In the genomic region with DNA sequence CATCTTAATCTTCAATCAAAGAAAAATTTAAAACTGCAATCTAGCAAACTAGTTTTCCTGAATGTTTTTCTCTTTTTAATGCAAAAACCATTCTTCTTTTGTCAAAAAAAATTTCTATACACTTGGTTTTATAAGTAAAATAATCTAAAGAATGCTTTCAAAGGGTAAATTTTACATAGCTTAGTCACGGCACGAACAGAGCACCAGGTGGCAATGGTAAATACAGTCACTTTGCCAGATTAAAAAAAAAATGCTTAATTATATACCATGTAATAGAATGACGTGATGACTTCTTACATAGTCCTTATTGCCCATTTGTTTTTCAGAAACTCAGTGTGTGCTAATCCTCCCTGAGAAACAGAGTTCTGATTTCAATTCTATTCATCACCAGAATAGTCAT, we compare ENCODE assay signal across 17 cellular contexts. TPM values are rescaled to one million over a fixed set of nuclear protein-coding genes. Genes with fewer than 3 reads are reported as not detected.
DNase-seq lines count a peak whose midpoint lies in the region; ATAC-seq and TF ChIP-seq lines count a peak whose summit lies in the region.
"Had no signal": no experiment of that assay in that cellular context is flagged by ENCODE, and none has a peak within 500 bp of the region (broad histone marks: within the 10 kb centered on the region; RNA-seq: fewer than 3 reads in every experiment).

No MANE protein-coding gene starts in this region.

- no peak for TF ChIP-seq RAD21 in IMR-90 (IDR thresholded peaks at IDR 0.05; ENCODE audit: low read length)

- H3K14ac ChIP-seq in IMR-90 (replicated peaks; ENCODE audit: low read depth, low read length), result no peak overlapping the region

- ATAC-seq in activated CD4-positive, CD25-positive, alpha-beta regulatory T cell treated with anti-CD3 and anti-CD28 coated beads, Interleukin-2, amount 50 U/mL, for 24 hours, result peak; percentile 46 to 49
- ATAC-seq in IMR-90 (ENCODE audit: low read depth) (no peak; the same call in 1 of the 2 replicates), Right ventricle myocardium inferior (no peak)
- ATAC-seq: CD8-positive, alpha-beta T cell; HCT116 had no signal

- H3K4me1 ChIP-seq in IMR-90 (ENCODE audit: control insufficient read depth, insufficient read depth, low read length) (peaks cover 9% of the 10 kb centered on the region), skeletal muscle tissue (ENCODE audit: control insufficient read depth in 3 of 3, insufficient read depth in 3 of 3, low read length in 3 of 3) (peaks cover 30 to 53% (median 39%) of the 10 kb centered on the region in 3 donors), right atrium auricular region (peaks cover 0 to 48% of the 10 kb centered on the region in 2 donors)

- DNase-seq in activated CD4-positive, CD25-positive, alpha-beta regulatory T cell treated with anti-CD3 and anti-CD28 coated beads, Interleukin-2, amount 50 U/mL, for 72 hours, result no peak
- DNase-seq in IMR-90 (peak; percentile 62), epithelial cell of esophagus (ENCODE audit: low read depth) (peak; percentile 11), right atrium auricular region (ENCODE audit: low spot score) (no peak), Right ventricle myocardium inferior (ENCODE audit: missing footprints) (no peak), NCI-H2081 treated with DMSO at 0.1 percent for 48 hours (lab: John Stamatoyannopoulos, UW) (no peak)
- DNase-seq: ACHN; BE2C; CD8-positive, alpha-beta T cell; COR-L47; DMS153; DND-41; GF-D8 had no signal

- no peak for TF ChIP-seq POLR2A in IMR-90 (IDR thresholded peaks at IDR 0.05; ENCODE audit: low read depth, low read length)

- no peak overlapping the region for H3K9ac ChIP-seq in IMR-90 (ENCODE audit: low read depth, low read length)
- no peak overlapping the region for H3K9ac ChIP-seq in skeletal muscle tissue (ENCODE audit: low read depth in 1 of 3, low read length in 3 of 3)

- no peak overlapping the region for H2AK5ac ChIP-seq in IMR-90 (ENCODE audit: low read depth, low read length)

- BruUV-seq in IMR-90 (replicated peaks; lab: Mats Ljungman, UMichigan), result no TSS peak

- no peak overlapping the region for H3K18ac ChIP-seq in IMR-90 (ENCODE audit: low read depth, low read length)

- H3K79me1 ChIP-seq in IMR-90 (ENCODE audit: low read depth in 1 of 2, low read length in 2 of 2), result peaks cover 42 to 84% of the 10 kb centered on the region in 2 experiments

- TF ChIP-seq CTCF in IMR-90 (conservative IDR thresholded peaks at IDR 0.05; ENCODE audit: low read depth, low read length) (no peak), epithelial cell of esophagus (IDR thresholded peaks at IDR 0.05; ENCODE audit: insufficient read depth, low read depth, low read length, missing control alignments) (no peak), right atrium auricular region (IDR thresholded peaks at IDR 0.05) (no peak)

- H3K23ac ChIP-seq in IMR-90 (ENCODE audit: low read depth, low read length), result no peak overlapping the region

- POLR2A ChIA-PET in IMR-90 (lab: Charles Lee; ENCODE audit: unreplicated experiment), result no interaction called here

- H3K4me3 ChIP-seq in IMR-90 (ENCODE audit: insufficient read depth, low read depth, low read length), result no peak overlapping the region
- no peak overlapping the region for H3K4me3 ChIP-seq in epithelial cell of esophagus (ENCODE audit: low read length)
- H3K4me3 ChIP-seq in skeletal muscle tissue (ENCODE audit: low read length in 3 of 3), result no peak overlapping the region
- no peak overlapping the region for H3K4me3 ChIP-seq in right atrium auricular region

- no peak overlapping the region for H2AFZ ChIP-seq in IMR-90 (replicated peaks; ENCODE audit: low read length, poor library complexity)

- H3K27ac ChIP-seq in IMR-90 (ENCODE audit: insufficient read depth, low read length), result no peak overlapping the region
- peak overlapping the region; percentile 7 for H3K27ac ChIP-seq in skeletal muscle tissue (ENCODE audit: low read depth, low read length)
- peak overlapping the region in 1 of 2 donors; percentile 68 for H3K27ac ChIP-seq in right atrium auricular region
- H3K27ac ChIP-seq: C4-2B had no signal

- H3K56ac ChIP-seq in IMR-90 (ENCODE audit: extremely low read depth, insufficient read depth, low read length), result no peak overlapping the region

- dilution Hi-C loops in IMR-90 (cut with HindIII; ENCODE audit: low sequenced_read_pairs, unreplicated experiment), result no loop called here

- no peak overlapping the region for H4K8ac ChIP-seq in IMR-90 (ENCODE audit: low read depth in 2 of 2, low read length in 2 of 2)

- H3K36me3 ChIP-seq in IMR-90 (ENCODE audit: control insufficient read depth, insufficient read depth, low read length) (peaks cover 20% of the 10 kb centered on the region), skeletal muscle tissue (ENCODE audit: control insufficient read depth in 3 of 3, insufficient read depth in 3 of 3, low read length in 3 of 3) (peaks cover 0 to 30% (median 12%) of the 10 kb centered on the region in 3 donors), right atrium auricular region (peaks cover 9% of the 10 kb centered on the region)

- intact Hi-C loops in IMR-90 (cut with micrococcal nuclease) (no loop called here), Right ventricle myocardium inferior (cut with DNase I) (no loop called here)

- H2BK120ac ChIP-seq in IMR-90 (ENCODE audit: low read depth, low read length), result no peak overlapping the region

- WGBS in IMR-90 (ENCODE audit: extremely low coverage in 2 of 2, insufficient read length in 1 of 2), 2 experiments, result no CpG with 5 or more reads among the region's 3 CpGs

- CTCF ChIA-PET in IMR-90 (lab: Yijun Ruan, JAX), result interaction anchor here (0.8 kb wide), 1 partner anchor 31 kb away, joined by 3 read pairs; no protein-coding TSS in a partner anchor

- no peak overlapping the region; the same call in 1 of the 2 replicates for H4K91ac ChIP-seq in IMR-90 (ENCODE audit: insufficient read depth, low read depth, low read length)

- H3K4ac ChIP-seq in IMR-90 (ENCODE audit: low read depth, low read length), result no peak overlapping the region

- no peak overlapping the region for H2BK15ac ChIP-seq in IMR-90 (ENCODE audit: low read depth, low read length)

- no peak overlapping the region for H2BK20ac ChIP-seq in IMR-90 (ENCODE audit: low read depth, low read length)

- peaks cover 5% of the 10 kb centered on the region; the same call in 1 of the 2 replicates for H4K20me1 ChIP-seq in IMR-90 (ENCODE audit: insufficient read depth, low read length)

- H3K9me3 ChIP-seq in IMR-90 (ENCODE audit: control insufficient read depth, insufficient read depth, low read length) (no peaks in the 10 kb centered on the region), skeletal muscle tissue (ENCODE audit: control insufficient read depth in 3 of 3, low read length in 3 of 3) (no peaks in the 10 kb centered on the region), right atrium auricular region (no peaks in the 10 kb centered on the region)
- H3K9me3 ChIP-seq: BE2C had no signal

- no peak overlapping the region for H4K5ac ChIP-seq in IMR-90 (ENCODE audit: low read depth, low read length)

- in situ Hi-C loops in IMR-90 (cut with MboI; ENCODE audit: low sequenced_read_pairs), result no loop called here

- H3K9me1 ChIP-seq in IMR-90 (ENCODE audit: insufficient read depth, low read length), result peaks cover 14% of the 10 kb centered on the region

- peak overlapping the region; percentile 94 for H2BK5ac ChIP-seq in IMR-90 (ENCODE audit: low read depth, low read length, poor library complexity, severe bottlenecking)

- no peak overlapping the region for H2AK9ac ChIP-seq in IMR-90 (replicated peaks; ENCODE audit: low read depth, low read length, poor library complexity)

- H3K27me3 ChIP-seq in IMR-90 (ENCODE audit: control insufficient read depth, insufficient read depth, low read length) (no peaks in the 10 kb centered on the region), skeletal muscle tissue (ENCODE audit: control insufficient read depth in 3 of 3, insufficient read depth in 3 of 3, low read length in 3 of 3) (no peaks in the 10 kb centered on the region), right atrium auricular region (no peaks in the 10 kb centered on the region)
- H3K27me3 ChIP-seq: BE2C had no signal

- H3K4me2 ChIP-seq in IMR-90 (ENCODE audit: low read depth, low read length), result no peak overlapping the region

TF ChIP-seq in IMR-90, 13 proteins besides CTCF, POLR2A, EP300 and RAD21 (continues in another document):
- TF ChIP-seq, protein P1, sequence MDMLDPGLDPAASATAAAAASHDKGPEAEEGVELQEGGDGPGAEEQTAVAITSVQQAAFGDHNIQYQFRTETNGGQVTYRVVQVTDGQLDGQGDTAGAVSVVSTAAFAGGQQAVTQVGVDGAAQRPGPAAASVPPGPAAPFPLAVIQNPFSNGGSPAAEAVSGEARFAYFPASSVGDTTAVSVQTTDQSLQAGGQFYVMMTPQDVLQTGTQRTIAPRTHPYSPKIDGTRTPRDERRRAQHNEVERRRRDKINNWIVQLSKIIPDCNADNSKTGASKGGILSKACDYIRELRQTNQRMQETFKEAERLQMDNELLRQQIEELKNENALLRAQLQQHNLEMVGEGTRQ (IDR thresholded peaks at IDR 0.05; ENCODE audit: low read depth, low read length), result no peak
- TF ChIP-seq MXI1 (IDR thresholded peaks at IDR 0.05; ENCODE audit: borderline replicate concordance, low read depth, low read length) (no peak), FOS (IDR thresholded peaks at IDR 0.05; ENCODE audit: low read depth, low read length) (no peak), NFE2L2 (IDR thresholded peaks at IDR 0.05; ENCODE audit: low read depth, low read length) (no peak), SMC3 (IDR thresholded peaks at IDR 0.05; ENCODE audit: low read depth, low read length) (no peak), RCOR1 (IDR thresholded peaks at IDR 0.05; ENCODE audit: insufficient replicate concordance, low read length) (no peak), MAFK (IDR thresholded peaks at IDR 0.05; ENCODE audit: low read depth, low read length) (no peak), CHD1 (IDR thresholded peaks at IDR 0.05; ENCODE audit: low read depth, low read length) (no peak), RFX5 (IDR thresholded peaks at IDR 0.05; ENCODE audit: low read depth, low read length) (no peak), BHLHE40 (IDR thresholded peaks at IDR 0.05; ENCODE audit: low read depth, low read length) (no peak), MAZ (IDR thresholded peaks at IDR 0.05; ENCODE audit: borderline replicate concordance, low read depth, low read length) (no peak), CEBPB (IDR thresholded peaks at IDR 0.05; ENCODE audit: low read depth, low read length) (no peak)

RNA-seq across cellular contexts. Expression of a gene that starts 10.4 kb away (rescaled TPM):
- total RNA-seq in IMR-90 (2012; rRNA removed) (19.4 and 43.3 TPM in 2 replicates), skeletal muscle tissue (61.6 TPM), right atrium auricular region (10 to 100 TPM; 30.3 to 81.5 TPM), Right ventricle myocardium inferior (36.0 TPM)
- polyA plus RNA-seq in IMR-90 (2012; rRNA removed), result 31.6 and 32.4 TPM in 2 replicates
- polyA plus RNA-seq in IMR-90 (2012; cell fraction: cytosol; rRNA removed), result 5.2 and 11.4 TPM in 2 replicates
- polyA plus RNA-seq in IMR-90 (2012; cell fraction: nucleus; rRNA removed; ENCODE audit: low replicate concordance), result 1.9 and 13.6 TPM in 2 replicates

Comparison
In these comparisons a context has a peak if more than half of its experiments do, and no peak if none do; other contexts are left out.
1. ATAC-seq: peak in activated CD4-positive, CD25-positive, alpha-beta regulatory T cell treated with anti-CD3 and anti-CD28 coated beads, Interleukin-2, amount 50 U/mL, for 24 hours (2 of 2); none in IMR-90 (single experiment) and Right ventricle myocardium inferior (single experiment).
2. DNase-seq: peak in IMR-90 (single experiment) and epithelial cell of esophagus (single experiment); none in activated CD4-positive, CD25-positive, alpha-beta regulatory T cell treated with anti-CD3 and anti-CD28 coated beads, Interleukin-2, amount 50 U/mL, for 72 hours (single experiment), right atrium auricular region (single experiment), Right ventricle myocardium inferior (single experiment) and NCI-H2081 treated with DMSO at 0.1 percent for 48 hours (single experiment).